ENCODE assay signal across 16 cellular contexts in genomic region chr19:58345558-58345957, GRCh38. TPM values are rescaled to one million over a fixed set of nuclear protein-coding genes. Genes with fewer than 3 reads are reported as not detected.
DNase-seq lines count a peak whose midpoint lies in the region; ATAC-seq and TF ChIP-seq lines count a peak whose summit lies in the region.
"Had no signal": no experiment of that assay in that cellular context is flagged by ENCODE, and none has a peak within 500 bp of the region (broad histone marks: within the 10 kb centered on the region; RNA-seq: fewer than 3 reads in every experiment).

No MANE protein-coding gene starts in this region.

- H3K36me3 ChIP-seq in hepatocyte (replicated peaks; ENCODE audit: insufficient read depth, low read depth) = no peaks in the 10 kb centered on the region
- no peaks in the 10 kb centered on the region for H3K36me3 ChIP-seq in adrenal gland (replicated peaks in 1 of 2)
- H3K36me3 ChIP-seq in uterus = no peaks in the 10 kb centered on the region
- H3K36me3 ChIP-seq in vagina = no peaks in the 10 kb centered on the region
- H3K36me3 ChIP-seq: transverse colon had no signal

- no peak for ATAC-seq in activated T-cell treated with anti-CD3 and anti-CD28 coated beads, Interleukin-2, amount 50 U/mL, for 72 hours (replicated peaks in 1 of 2)

- DNase-seq in activated T-cell treated with anti-CD3 and anti-CD28 coated beads, Interleukin-2, amount 50 U/mL, for 72 hours = no peak
- no peak for DNase-seq in activated T-cell treated with anti-CD3 and anti-CD28 coated beads, Interleukin-2, amount 50 U/mL, for 1 hour
- DNase-seq in activated CD4-positive, alpha-beta memory T cell treated with anti-CD3 and anti-CD28 coated beads, Interleukin-2, amount 10 ng/mL, durations not matched to agents 7 days and 5 days = no peak
- no peak for DNase-seq in hepatocyte (ENCODE audit: low spot score)
- peak; percentile 12 for DNase-seq in superior temporal gyrus (ENCODE audit: extremely low spot score)
- DNase-seq in adrenal gland = no peak
- no peak for DNase-seq in uterus
- no peak for DNase-seq in vagina (ENCODE audit: extremely low spot score in 2 of 2)
- DNase-seq: activated CD8-positive, alpha-beta memory T cell treated with anti-CD3 and anti-CD28 coated beads for 24 hours; DMS79; KBM-7; mammary epithelial cell; NCI-H1436 treated with DMSO at 0.1 percent for 48 hours; NCI-H524; stimulated activated CD4-positive, alpha-beta T cell treated with anti-CD3 and anti-CD28 coated beads, Interleukin-12 subunit alpha, Interleukin-12 subunit beta, amount 100 ng/mL, for 4 hours; transverse colon had no signal

- peaks cover 18% of the 10 kb centered on the region for H3K79me2 ChIP-seq in hepatocyte

- no peak for TF ChIP-seq CTCF in hepatocyte (IDR thresholded peaks at IDR 0.05; ENCODE audit: poor library complexity)
- no peak for TF ChIP-seq CTCF in adrenal gland (IDR thresholded peaks at IDR 0.05)
- no peak for TF ChIP-seq CTCF in uterus (IDR thresholded peaks at IDR 0.05)
- TF ChIP-seq CTCF in vagina (IDR thresholded peaks at IDR 0.05) = no peak

- H3K36me3 Mint-ChIP-seq in activated T-cell treated with anti-CD3 and anti-CD28 coated beads, Interleukin-2, amount 50 U/mL, for 72 hours (ENCODE audit: insufficient read depth in 2 of 2) = peaks cover 6 to 24% of the 10 kb centered on the region in 2 donors
- H3K36me3 Mint-ChIP-seq in activated CD4-positive, alpha-beta memory T cell treated with anti-CD3 and anti-CD28 coated beads, Interleukin-2, amount 10 ng/mL, durations not matched to agents 7 days and 5 days (ENCODE audit: low read depth) = peaks cover 27% of the 10 kb centered on the region

- WGBS in hepatocyte (ENCODE audit: low lambda C conversion rate, missing lambda C conversion rate) = 92% methylated on average over 5 of the region's 5 CpGs
- WGBS in adrenal gland, 4 donors = 63 to 75% (median 67%) methylated on average over 5 of the region's 5 CpGs

- no peaks in the 10 kb centered on the region for H3K27me3 Mint-ChIP-seq in activated T-cell treated with anti-CD3 and anti-CD28 coated beads, Interleukin-2, amount 50 U/mL, for 72 hours (ENCODE audit: low read depth)
- peaks cover 6% of the 10 kb centered on the region for H3K27me3 Mint-ChIP-seq in activated CD4-positive, alpha-beta memory T cell treated with anti-CD3 and anti-CD28 coated beads, Interleukin-2, amount 10 ng/mL, durations not matched to agents 7 days and 5 days

- H2AFZ ChIP-seq in hepatocyte = no peak overlapping the region

- H3K4me1 ChIP-seq in hepatocyte (ENCODE audit: insufficient read depth) (peaks cover 8% of the 10 kb centered on the region), adrenal gland (replicated peaks in 1 of 2) (peaks cover 9 to 13% of the 10 kb centered on the region in 2 donors), uterus (no peaks in the 10 kb centered on the region), vagina (peaks cover 35% of the 10 kb centered on the region)

- H3K9me2 ChIP-seq in hepatocyte (replicated peaks; ENCODE audit: insufficient read depth) = no peaks in the 10 kb centered on the region

- intact Hi-C loops in adrenal gland (cut with DNase I) (no loop called here), uterus (cut with DNase I; ENCODE audit: low total_unique reads) (no loop called here), vagina (cut with DNase I) (no loop called here)

- H3K4me2 ChIP-seq in hepatocyte = peak overlapping the region; percentile 85

- CTCF ChIA-PET in activated CD4-positive, alpha-beta memory T cell treated with anti-CD3 and anti-CD28 coated beads, Interleukin-2, amount 10 ng/mL, durations not matched to agents 7 days and 5 days (lab: Charles Lee) = no interaction called here

- peaks cover 39% of the 10 kb centered on the region for H3K4me1 Mint-ChIP-seq in activated T-cell treated with anti-CD3 and anti-CD28 coated beads, Interleukin-2, amount 50 U/mL, for 72 hours (ENCODE audit: low read depth)
- peaks cover 32% of the 10 kb centered on the region for H3K4me1 Mint-ChIP-seq in activated CD4-positive, alpha-beta memory T cell treated with anti-CD3 and anti-CD28 coated beads, Interleukin-2, amount 10 ng/mL, durations not matched to agents 7 days and 5 days

- H3K9me3 Mint-ChIP-seq in activated T-cell treated with anti-CD3 and anti-CD28 coated beads, Interleukin-2, amount 50 U/mL, for 72 hours = no peaks in the 10 kb centered on the region
- H3K9me3 Mint-ChIP-seq in activated CD4-positive, alpha-beta memory T cell treated with anti-CD3 and anti-CD28 coated beads, Interleukin-2, amount 10 ng/mL, durations not matched to agents 7 days and 5 days = peaks cover 5% of the 10 kb centered on the region

- no peak overlapping the region for H3K4me3 ChIP-seq in hepatocyte
- no peak overlapping the region for H3K4me3 ChIP-seq in adrenal gland
- H3K4me3 ChIP-seq in uterus = no peak overlapping the region
- no peak overlapping the region for H3K4me3 ChIP-seq in vagina
- H3K4me3 ChIP-seq: transverse colon had no signal

- H3K27ac ChIP-seq in hepatocyte = no peak overlapping the region
- no peak overlapping the region for H3K27ac ChIP-seq in adrenal gland
- no peak overlapping the region for H3K27ac ChIP-seq in uterus
- H3K27ac ChIP-seq in vagina = no peak overlapping the region
- H3K27ac ChIP-seq: transverse colon had no signal

- H3K27me3 ChIP-seq in hepatocyte (peaks cover 4% of the 10 kb centered on the region), adrenal gland (peaks cover 8% of the 10 kb centered on the region), uterus (no peaks in the 10 kb centered on the region), vagina (no peaks in the 10 kb centered on the region)

- H3K9me3 ChIP-seq in hepatocyte (ENCODE audit: low read depth) (no peaks in the 10 kb centered on the region), adrenal gland (replicated peaks in 1 of 3) (no peaks in the 10 kb centered on the region), uterus (no peaks in the 10 kb centered on the region), vagina (no peaks in the 10 kb centered on the region)
- H3K9me3 ChIP-seq: transverse colon had no signal

- H4K20me1 ChIP-seq in hepatocyte (ENCODE audit: insufficient read depth, poor library complexity, severe bottlenecking) = no peaks in the 10 kb centered on the region

- peak overlapping the region; percentile 96 to 98 for H3K4me3 Mint-ChIP-seq in activated T-cell treated with anti-CD3 and anti-CD28 coated beads, Interleukin-2, amount 50 U/mL, for 72 hours
- H3K4me3 Mint-ChIP-seq in activated CD4-positive, alpha-beta memory T cell treated with anti-CD3 and anti-CD28 coated beads, Interleukin-2, amount 10 ng/mL, durations not matched to agents 7 days and 5 days = peak overlapping the region; percentile 92

- TF ChIP-seq POLR2A in adrenal gland (IDR thresholded peaks at IDR 0.05) (no peak), uterus (IDR thresholded peaks at IDR 0.05) (no peak), vagina (IDR thresholded peaks at IDR 0.05) (no peak)

- H3K27ac Mint-ChIP-seq in activated T-cell treated with anti-CD3 and anti-CD28 coated beads, Interleukin-2, amount 50 U/mL, for 72 hours = peak overlapping the region; percentile 8
- H3K27ac Mint-ChIP-seq in activated CD4-positive, alpha-beta memory T cell treated with anti-CD3 and anti-CD28 coated beads, Interleukin-2, amount 10 ng/mL, durations not matched to agents 7 days and 5 days = no peak overlapping the region

- POLR2A ChIA-PET in activated CD4-positive, alpha-beta memory T cell treated with anti-CD3 and anti-CD28 coated beads, Interleukin-2, amount 10 ng/mL, durations not matched to agents 7 days and 5 days (lab: Charles Lee) = interaction anchor here (2.7 kb wide), 1 partner anchor 11 kb away, joined by 16 read pairs; no protein-coding TSS in a partner anchor

RNA-seq across cellular contexts. Expression of gene A1BG, which starts 7.7 kb away (rescaled TPM):
- 10 to 100 TPM; 25.4 to 33.2 TPM for total RNA-seq in activated T-cell treated with anti-CD3 and anti-CD28 coated beads, Interleukin-2, amount 50 U/mL, for 72 hours
- 1 to 10 TPM; 8.5 to 9.9 TPM for total RNA-seq in activated CD4-positive, alpha-beta memory T cell treated with anti-CD3 and anti-CD28 coated beads, Interleukin-2, amount 10 ng/mL, durations not matched to agents 7 days and 5 days
- total RNA-seq in hepatocyte (35.9 and 45.5 TPM in 2 replicates), adrenal gland (10 to 100 TPM in 3 of 8 donors, 1 to 10 TPM in 5; 1.6 to 20.9 (median 6.5) TPM), uterus (100 to 1,000 TPM in 1 of 4 donors, 10 to 100 TPM in 1, 1 to 10 TPM in 2; 2.8 to 108 (median 12.9) TPM), vagina (48.9 TPM)
- polyA plus RNA-seq in hepatocyte (106 and 108 TPM in 2 replicates), adrenal gland (10 to 100 TPM in 2 of 3 donors, not detected in 1; 31.3 to 41.3 TPM)

RNA-seq across cellular contexts. Expression of gene ZNF497, which starts 17.0 kb away (rescaled TPM):
- 1 to 10 TPM; 1.5 to 2.4 TPM for total RNA-seq in activated T-cell treated with anti-CD3 and anti-CD28 coated beads, Interleukin-2, amount 50 U/mL, for 72 hours
- total RNA-seq in activated CD4-positive, alpha-beta memory T cell treated with anti-CD3 and anti-CD28 coated beads, Interleukin-2, amount 10 ng/mL, durations not matched to agents 7 days and 5 days = 1 to 10 TPM; 1.1 to 1.2 TPM
- total RNA-seq in hepatocyte = 1.5 and 1.6 TPM in 2 replicates
- 3.3 and 4.3 TPM in 2 replicates for polyA plus RNA-seq in hepatocyte
- total RNA-seq in adrenal gland = 1 to 10 TPM in 7 of 8 donors, under 1 TPM in 1; 0.35 to 8.1 (median 1.6) TPM
- polyA plus RNA-seq in adrenal gland = 1 to 10 TPM in 2 of 3 donors, under 1 TPM in 1; 0.20 to 2.2 (median 2.0) TPM
- 1 to 10 TPM in 3 of 4 donors, not detected in 1; 3.4 to 7.2 (median 6.8) TPM for total RNA-seq in uterus
- total RNA-seq in vagina = 3.4 TPM

RNA-seq across cellular contexts. Expression of gene ZSCAN22, which starts 18.8 kb away (rescaled TPM):
- 1 to 10 TPM; 4.0 to 5.0 TPM for total RNA-seq in activated T-cell treated with anti-CD3 and anti-CD28 coated beads, Interleukin-2, amount 50 U/mL, for 72 hours
- total RNA-seq in activated CD4-positive, alpha-beta memory T cell treated with anti-CD3 and anti-CD28 coated beads, Interleukin-2, amount 10 ng/mL, durations not matched to agents 7 days and 5 days = 1 to 10 TPM; 5.4 to 5.7 TPM
- total RNA-seq in hepatocyte (1.3 and 2.0 TPM in 2 replicates), adrenal gland (1 to 10 TPM; 1.8 to 4.8 (median 3.4) TPM), uterus (1 to 10 TPM; 3.9 to 5.1 (median 4.6) TPM), vagina (3.9 TPM)
- polyA plus RNA-seq in hepatocyte (2.2 and 3.0 TPM in 2 replicates), adrenal gland (1 to 10 TPM in 2 of 3 donors, under 1 TPM in 1; 0.98 to 3.1 (median 1.2) TPM)

RNA-seq across cellular contexts. Expression of gene ZNF837, which starts 35.3 kb away (rescaled TPM):
- total RNA-seq in activated T-cell treated with anti-CD3 and anti-CD28 coated beads, Interleukin-2, amount 50 U/mL, for 72 hours = 1 to 10 TPM; 2.3 to 3.0 TPM
- total RNA-seq in activated CD4-positive, alpha-beta memory T cell treated with anti-CD3 and anti-CD28 coated beads, Interleukin-2, amount 10 ng/mL, durations not matched to agents 7 days and 5 days = 1 to 10 TPM; 1.7 TPM
- total RNA-seq in hepatocyte = 5.0 and 5.9 TPM in 2 replicates
- polyA plus RNA-seq in hepatocyte = 5.4 and 9.7 TPM in 2 replicates
- total RNA-seq in adrenal gland = 10 to 100 TPM in 1 of 8 donors, 1 to 10 TPM in 7; 2.4 to 10.5 (median 4.6) TPM
- 1 to 10 TPM in 2 of 3 donors, under 1 TPM in 1; 0.09 to 8.1 (median 6.1) TPM for polyA plus RNA-seq in adrenal gland
- 1 to 10 TPM in 3 of 4 donors, not detected in 1; 1.6 to 4.6 (median 2.8) TPM for total RNA-seq in uterus
- 1.2 TPM for total RNA-seq in vagina

RNA-seq across cellular contexts. Expression of gene ERVK3-1, which starts 40.4 kb away (rescaled TPM):
- total RNA-seq in activated T-cell treated with anti-CD3 and anti-CD28 coated beads, Interleukin-2, amount 50 U/mL, for 72 hours = 10 to 100 TPM; 70.8 to 73.5 TPM
- total RNA-seq in activated CD4-positive, alpha-beta memory T cell treated with anti-CD3 and anti-CD28 coated beads, Interleukin-2, amount 10 ng/mL, durations not matched to agents 7 days and 5 days = 10 to 100 TPM; 53.8 to 60.1 TPM
- total RNA-seq in hepatocyte (57.9 and 73.2 TPM in 2 replicates), adrenal gland (10 to 100 TPM; 18.4 to 49.8 (median 29.8) TPM), uterus (10 to 100 TPM; 27.1 to 62.1 (median 39.2) TPM), vagina (45.9 TPM)
- polyA plus RNA-seq in hepatocyte (68.9 and 71.7 TPM in 2 replicates), adrenal gland (10 to 100 TPM; 36.3 to 70.5 (median 48.4) TPM)
